Comparison of ENCODE assay signal across 28 cellular contexts in the genomic region with DNA sequence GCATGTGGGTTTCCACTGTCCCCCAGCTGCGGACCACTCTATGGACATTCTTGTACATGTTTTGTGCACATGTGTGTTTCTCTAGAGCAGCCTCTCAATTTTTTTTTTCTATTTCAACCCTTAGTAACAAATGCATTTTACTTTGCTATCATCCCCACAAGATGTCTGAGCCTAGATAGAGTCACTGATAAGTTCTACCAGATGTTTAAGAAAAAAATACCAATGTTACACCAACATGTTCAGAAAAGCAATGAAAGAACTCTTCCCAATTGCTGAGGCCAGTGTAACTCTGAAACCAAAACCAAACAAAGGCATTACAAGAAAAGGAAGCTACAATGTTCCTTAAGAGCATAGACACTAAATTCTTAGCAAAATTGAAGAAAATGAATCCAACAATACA.
"Had no signal": no experiment of that assay in that cellular context is flagged by ENCODE, and none has a peak within 500 bp of the region (broad histone marks: within the 10 kb centered on the region; RNA-seq: fewer than 3 reads in every experiment).

No MANE protein-coding gene starts in this region.

- H3K27ac ChIP-seq: coronary artery, dorsolateral prefrontal cortex, epithelial cell of prostate, esophagus squamous epithelium, gastrocnemius medialis, hepatocyte, lower lobe of right lung had no signal

- H3K27me3 ChIP-seq: esophagus squamous epithelium, gastrocnemius medialis, hepatocyte had no signal

- H3K4me1 ChIP-seq: esophagus squamous epithelium, gastrocnemius medialis, lower lobe of right lung had no signal

- H3K79me2 ChIP-seq: hepatocyte had no signal

- H3K4me2 ChIP-seq: hepatocyte had no signal

- DNase-seq: dermis blood vessel endothelial cell; dorsolateral prefrontal cortex; effector CD4-positive, alpha-beta T cell; effector memory CD4-positive, alpha-beta T cell; erythroblast; esophagus squamous epithelium; foreskin fibroblast; foreskin melanocyte; gastrocnemius medialis; glutamatergic neuron; head of caudate nucleus; hypothalamus; immature natural killer cell; islet precursor cell; kidney; kidney glomerular epithelial cell; left colon; left ventricle myocardium superior; lower lobe of right lung; mesenchymal stem cell; mucosa of descending colon; naive B cell had no signal

- ATAC-seq: esophagus mucosa, gastrocnemius medialis, left colon, left lobe of liver, left ventricle myocardium superior, lower lobe of right lung, mucosa of descending colon had no signal

- FAIRE-seq: colon, kidney had no signal

- H2AFZ ChIP-seq: hepatocyte had no signal

- H3K4me3 ChIP-seq: coronary artery, dorsolateral prefrontal cortex, esophagus squamous epithelium, gastrocnemius medialis, hepatocyte, lower lobe of right lung, mucosa of descending colon had no signal

- H3K9me3 ChIP-seq: esophagus squamous epithelium, gastrocnemius medialis, lower lobe of right lung, mucosa of descending colon had no signal

- H3K36me3 ChIP-seq: esophagus squamous epithelium, gastrocnemius medialis, lower lobe of right lung had no signal
